Comparison of ENCODE assay signal across 30 cellular contexts in genomic region chr13:88461272-88462009, GRCh38.
DNase-seq lines count a peak whose midpoint lies in the region; ATAC-seq, FAIRE-seq and TF ChIP-seq lines count a peak whose summit lies in the region.
"Had no signal": no experiment of that assay in that cellular context is flagged by ENCODE, and none has a peak within 500 bp of the region (broad histone marks: within the 10 kb centered on the region; RNA-seq: fewer than 3 reads in every experiment).

No MANE protein-coding gene starts in this region.

- POLR2A ChIA-PET in H1 (lab: Charles Lee; ENCODE audit: partially characterized antibody), result no interaction called here

- H3K23me2 ChIP-seq in H1 (ENCODE audit: low read depth, low read length), result no peaks in the 10 kb centered on the region

- 52% methylated on average over 3 of the region's 3 CpGs for WGBS in HUES64
- 37% methylated on average over 3 of the region's 3 CpGs; no CpG with 5 or more reads in 1 of the 2 experiments for WGBS in H1 (ENCODE audit: extremely low coverage in 1 of 2, insufficient coverage in 1 of 2, insufficient read length in 1 of 2, insufficient replicate concordance in 2 of 2, low coverage in 1 of 2, low lambda C conversion rate in 2 of 2, missing lambda C conversion rate in 1 of 2), 2 experiments

- no peak overlapping the region for H2BK15ac ChIP-seq in H1 (ENCODE audit: low read length)

- peak overlapping the region; percentile 21 for H3K4me3 ChIP-seq in HUES64 (ENCODE audit: low read length)
- peak overlapping the region in 1 of 4 experiments; percentile 32; a peak in 1 of 8 replicates for H3K4me3 ChIP-seq in H1 (ENCODE audit: extremely low read depth in 1 of 4, insufficient read depth in 2 of 4, low read depth in 3 of 4, low read length in 4 of 4)
- peak overlapping the region; percentile 33 for H3K4me3 ChIP-seq in iPS-18a (ENCODE audit: low read length)
- H3K4me3 ChIP-seq in lower lobe of right lung, result no peak overlapping the region
- H3K4me3 ChIP-seq: HAP-1, SJSA1 had no signal

- no peak overlapping the region for H3K14ac ChIP-seq in H1 (ENCODE audit: insufficient read length)

- H3K56ac ChIP-seq in H1 (replicated peaks; ENCODE audit: insufficient read length, low read depth, low read length), result no peak overlapping the region

- peak overlapping the region; percentile 87 for H4K5ac ChIP-seq in H1 (ENCODE audit: insufficient read length, low read depth, low read length)

- intact Hi-C loops in lower lobe of right lung (cut with DNase I), result no loop called here

- peak overlapping the region; percentile 76; the same call in 1 of the 2 replicates for H2BK5ac ChIP-seq in H1 (ENCODE audit: low read depth, low read length)

- no peak for TF ChIP-seq CTCF in H1 (IDR thresholded peaks at IDR 0.05; ENCODE audit: control extremely low read depth in 1 of 3, insufficient read depth in 1 of 3, low read depth in 1 of 3, low read length in 3 of 3)
- TF ChIP-seq CTCF in lower lobe of right lung (IDR thresholded peaks at IDR 0.05), result no peak

- H3K18ac ChIP-seq in H1 (ENCODE audit: extremely low read depth, low read length), result peak overlapping the region; percentile 52

- H3K23ac ChIP-seq in H1 (ENCODE audit: insufficient read length), result no peak overlapping the region

- CTCF ChIA-PET in H1 (lab: Charles Lee; ENCODE audit: partially characterized antibody), result no interaction called here

- H2AFZ ChIP-seq in H1 (ENCODE audit: low read length), result no peak overlapping the region

- TF ChIP-seq POLR2A in H1 (IDR thresholded peaks at IDR 0.05; ENCODE audit: control extremely low read depth in 1 of 2, low read depth in 2 of 2, low read length in 2 of 2), result no peak

- peak; percentile 82 for FAIRE-seq in H1 (lab: Jason Lieb, UNC)
- FAIRE-seq: GM12891, HepG2 had no signal

- H2BK12ac ChIP-seq in H1 (ENCODE audit: low read depth, low read length), result no peak overlapping the region

- H3K27me3 ChIP-seq in HUES64 (ENCODE audit: insufficient read depth, low read length) (no peaks in the 10 kb centered on the region), H1 (replicated peaks in 1 of 4; ENCODE audit: control insufficient read depth in 3 of 4, extremely low read depth in 1 of 4, insufficient read depth in 3 of 4, low read length in 3 of 4) (no peaks in the 10 kb centered on the region), iPS-18a (ENCODE audit: control insufficient read depth, insufficient read depth, low read length) (no peaks in the 10 kb centered on the region), lower lobe of right lung (ENCODE audit: low read depth) (no peaks in the 10 kb centered on the region)
- H3K27me3 ChIP-seq: SJSA1 had no signal

- H3K79me2 ChIP-seq in H1 (ENCODE audit: control insufficient read depth in 1 of 2, insufficient read depth in 2 of 2, low read length in 2 of 2), result no peaks in the 10 kb centered on the region

- H3K4ac ChIP-seq in H1 (replicated peaks; ENCODE audit: insufficient read length, low read depth, low read length), result no peak overlapping the region

- peak overlapping the region; percentile 6 for H2BK120ac ChIP-seq in H1 (replicated peaks; ENCODE audit: low read depth, low read length)

- no peak overlapping the region for H4K8ac ChIP-seq in H1 (ENCODE audit: extremely low read depth, insufficient read depth, low read length)

- peak overlapping the region; percentile 80; the same call in 1 of the 2 replicates for H2BK20ac ChIP-seq in H1 (ENCODE audit: low read length)

- H3K79me1 ChIP-seq in H1 (ENCODE audit: low read depth, low read length), result no peaks in the 10 kb centered on the region

- peak in 1 of 2 experiments; percentile 82; a peak in 1 of 3 replicates for TF ChIP-seq EP300 in H1 (IDR thresholded peaks at IDR 0.05; ENCODE audit: borderline replicate concordance in 1 of 2, low read depth in 2 of 2, low read length in 2 of 2)

- H4K20me1 ChIP-seq in H1 (replicated peaks in 1 of 2; ENCODE audit: control insufficient read depth in 1 of 2, insufficient read depth in 2 of 2, low read length in 2 of 2), result no peaks in the 10 kb centered on the region

- peak in 1 of 2 experiments; percentile 14; a peak in 2 of 4 replicates for TF ChIP-seq RAD21 in H1 (IDR thresholded peaks at IDR 0.05 in 1 of 2, conservative IDR thresholded peaks at IDR 0.05 in 1 of 2; ENCODE audit: low read depth in 2 of 2, low read length in 2 of 2)

- H3K36me3 ChIP-seq in HUES64 (ENCODE audit: insufficient read depth, low read length), result no peaks in the 10 kb centered on the region
- H3K36me3 ChIP-seq in H1 (ENCODE audit: control insufficient read depth in 2 of 4, insufficient read depth in 4 of 4, low read length in 3 of 4), result peaks cover 0 to 6% (median 0%) of the 10 kb centered on the region in 4 experiments; a peak in 1 of 8 replicates
- no peaks in the 10 kb centered on the region for H3K36me3 ChIP-seq in iPS-18a (ENCODE audit: control insufficient read depth, low read depth, low read length)
- H3K36me3 ChIP-seq in lower lobe of right lung, result no peaks in the 10 kb centered on the region
- H3K36me3 ChIP-seq: HAP-1, SJSA1 had no signal

- no peaks in the 10 kb centered on the region for H3K9me3 ChIP-seq in HUES64 (ENCODE audit: insufficient read depth, low read depth, low read length)
- peaks cover 3 to 4% of the 10 kb centered on the region in 2 experiments; a peak in 2 of 4 replicates for H3K9me3 ChIP-seq in H1 (ENCODE audit: insufficient read depth in 2 of 2, low read depth in 1 of 2, low read length in 1 of 2)
- no peaks in the 10 kb centered on the region for H3K9me3 ChIP-seq in iPS-18a (ENCODE audit: control insufficient read depth, low read depth, low read length)
- no peaks in the 10 kb centered on the region for H3K9me3 ChIP-seq in lower lobe of right lung
- H3K9me3 ChIP-seq: Caco-2, HAP-1, SJSA1 had no signal

- no peak overlapping the region for H3K9ac ChIP-seq in HUES64 (ENCODE audit: low read depth, low read length)
- H3K9ac ChIP-seq in H1 (replicated peaks in 1 of 4; ENCODE audit: extremely low read depth in 1 of 4, low read depth in 3 of 4, low read length in 3 of 4), result no peak overlapping the region
- no peak overlapping the region for H3K9ac ChIP-seq in iPS-18a (ENCODE audit: low read length)

- H3K27ac ChIP-seq in HUES64 (ENCODE audit: low read depth, low read length) (peak overlapping the region; percentile 87; the same call in 1 of the 2 replicates), H1 (ENCODE audit: low read depth, low read length) (no peak overlapping the region), iPS-18a (ENCODE audit: low read length) (no peak overlapping the region), lower lobe of right lung (no peak overlapping the region)
- H3K27ac ChIP-seq: 22Rv1, C4-2B, SJSA1 had no signal

- peak; percentile 22 for DNase-seq in ELF-1 (ENCODE audit: low read depth, low spot score)
- DNase-seq in H1 (ENCODE audit: low read depth in 1 of 2, low spot score in 2 of 2), result peak in 1 of 2 experiments; percentile 84
- no peak for DNase-seq in lower lobe of right lung
- no peak for DNase-seq in KG1 (lab: John Stamatoyannopoulos, UW)
- DNase-seq: Caco-2; CD8-positive, alpha-beta T cell; DMS79; EL; GF-D8; HFFc6; MV-4-11; NCI-H1105; NCI-H1436 treated with DMSO at 0.1 percent for 48 hours; NCI-H187 treated with DMSO at 0.1 percent for 48 hours; NCI-H2171 treated with DMSO at 0.1 percent for 48 hours; NCI-H345; NCI-H510A treated with DMSO at 0.1 percent for 48 hours; NCI-H774; Right ventricle myocardium superior; RPMI8226 had no signal

- H3K4me2 ChIP-seq in H1 (ENCODE audit: insufficient read depth in 1 of 2, low read depth in 2 of 2, low read length in 2 of 2), result peak overlapping the region; percentile 19 to 41

- ATAC-seq in lower lobe of right lung (no peak), GM19351 (IDR thresholded peaks at IDR 0.05; ENCODE audit: unreplicated experiment) (no peak), HG03354 (IDR thresholded peaks at IDR 0.05; ENCODE audit: poor library complexity, severe bottlenecking, unreplicated experiment) (no peak)
- ATAC-seq: CD8-positive, alpha-beta T cell; HepG2 had no signal

- no peak overlapping the region for H4K91ac ChIP-seq in H1 (replicated peaks; ENCODE audit: insufficient read length, low read length)

- H2AK5ac ChIP-seq in H1 (ENCODE audit: low read depth, low read length), result no peak overlapping the region

- H3K4me1 ChIP-seq in HUES64 (ENCODE audit: insufficient read depth, low read length), result peaks cover 34% of the 10 kb centered on the region
- peaks cover 0 to 15% (median 0%) of the 10 kb centered on the region in 4 experiments; a peak in 2 of 7 replicates for H3K4me1 ChIP-seq in H1 (replicated peaks in 1 of 4; ENCODE audit: control insufficient read depth in 3 of 4, insufficient read depth in 4 of 4, low read length in 3 of 4)
- H3K4me1 ChIP-seq in iPS-18a (ENCODE audit: control insufficient read depth, low read depth, low read length), result peaks cover 21% of the 10 kb centered on the region
- no peaks in the 10 kb centered on the region for H3K4me1 ChIP-seq in lower lobe of right lung
- H3K4me1 ChIP-seq: Caco-2, HAP-1, SJSA1 had no signal

TF ChIP-seq in H1, 55 proteins besides CTCF, POLR2A, EP300 and RAD21 (continues in another document):
- TF ChIP-seq, protein P1, sequence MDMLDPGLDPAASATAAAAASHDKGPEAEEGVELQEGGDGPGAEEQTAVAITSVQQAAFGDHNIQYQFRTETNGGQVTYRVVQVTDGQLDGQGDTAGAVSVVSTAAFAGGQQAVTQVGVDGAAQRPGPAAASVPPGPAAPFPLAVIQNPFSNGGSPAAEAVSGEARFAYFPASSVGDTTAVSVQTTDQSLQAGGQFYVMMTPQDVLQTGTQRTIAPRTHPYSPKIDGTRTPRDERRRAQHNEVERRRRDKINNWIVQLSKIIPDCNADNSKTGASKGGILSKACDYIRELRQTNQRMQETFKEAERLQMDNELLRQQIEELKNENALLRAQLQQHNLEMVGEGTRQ (IDR thresholded peaks at IDR 0.05; ENCODE audit: low read length), result no peak
- TF ChIP-seq POLR2AphosphoS5 (IDR thresholded peaks at IDR 0.05; ENCODE audit: low read depth, low read length) (peak; percentile 58), CHD2 (IDR thresholded peaks at IDR 0.05; ENCODE audit: low read length) (peak; percentile 58; the same call in 1 of the 2 replicates), CTBP2 (IDR thresholded peaks at IDR 0.05; ENCODE audit: borderline replicate concordance, insufficient read depth, insufficient read length, low read length) (no peak), MAFK (IDR thresholded peaks at IDR 0.05; ENCODE audit: low read depth, low read length) (no peak), JUND (IDR thresholded peaks at IDR 0.05; ENCODE audit: low read length) (peak; percentile 16; the same call in 1 of the 2 replicates), SP2 (IDR thresholded peaks at IDR 0.05; ENCODE audit: low read length) (no peak), SP1 (IDR thresholded peaks at IDR 0.05; ENCODE audit: low read depth, low read length) (peak; percentile 91), RBBP5 (IDR thresholded peaks at IDR 0.05; ENCODE audit: borderline replicate concordance, low read depth, low read length) (no peak)
- TF ChIP-seq, protein P2, sequence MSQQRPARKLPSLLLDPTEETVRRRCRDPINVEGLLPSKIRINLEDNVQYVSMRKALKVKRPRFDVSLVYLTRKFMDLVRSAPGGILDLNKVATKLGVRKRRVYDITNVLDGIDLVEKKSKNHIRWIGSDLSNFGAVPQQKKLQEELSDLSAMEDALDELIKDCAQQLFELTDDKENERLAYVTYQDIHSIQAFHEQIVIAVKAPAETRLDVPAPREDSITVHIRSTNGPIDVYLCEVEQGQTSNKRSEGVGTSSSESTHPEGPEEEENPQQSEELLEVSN (IDR thresholded peaks at IDR 0.05), result no peak
